ENCODE assay signal across 8 cellular contexts in the genomic region with DNA sequence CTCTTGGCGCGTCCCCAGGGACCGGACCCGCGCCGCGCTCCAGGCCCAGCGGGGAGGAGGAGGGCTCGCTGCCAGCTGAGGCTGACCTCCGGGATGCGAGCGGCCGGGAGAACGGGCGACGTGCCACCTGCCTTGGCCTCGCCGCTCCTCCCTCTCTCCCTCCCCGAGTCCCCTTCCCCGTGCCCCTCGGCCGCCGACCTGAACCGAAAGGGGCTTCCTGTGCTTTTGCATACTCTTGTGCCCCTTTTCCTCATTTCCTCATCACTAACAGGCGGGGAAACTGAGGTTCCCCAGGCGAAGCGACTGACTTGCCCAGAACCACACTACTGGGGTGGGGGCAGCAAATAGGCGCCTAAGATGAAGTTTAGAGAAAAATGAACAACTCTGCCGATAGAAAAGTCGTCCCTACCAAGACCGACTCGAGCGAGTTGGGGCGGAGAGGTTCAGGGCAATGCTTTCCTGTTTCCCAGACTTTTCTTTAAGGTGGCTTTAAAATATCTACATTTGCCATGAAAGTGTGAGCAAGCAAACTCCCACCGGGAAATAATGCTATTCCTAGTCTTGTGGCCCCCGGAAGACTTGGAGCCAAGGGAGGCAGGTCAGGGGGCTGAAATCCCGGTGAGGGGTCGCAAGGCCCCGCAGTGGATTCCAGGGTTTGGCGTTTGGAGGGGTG. TPM values are rescaled to one million over a fixed set of nuclear protein-coding genes. Genes with fewer than 3 reads are reported as not detected.
DNase-seq lines count a peak whose midpoint lies in the region; ATAC-seq and TF ChIP-seq lines count a peak whose summit lies in the region.

No MANE protein-coding gene starts in this region.

- peak overlapping the region; percentile 99 for H3K27ac Mint-ChIP-seq in activated T-helper 17 cell treated with anti-CD3 and anti-CD28 coated beads, Interleukin-2, amount 50 U/mL, for 72 hours

- H3K4me1 Mint-ChIP-seq in activated T-helper 17 cell treated with anti-CD3 and anti-CD28 coated beads, Interleukin-2, amount 50 U/mL, for 72 hours = peaks cover 32% of the 10 kb centered on the region

- intact Hi-C loops in left ventricle myocardium inferior (cut with micrococcal nuclease) = loop anchor here (2.0 to 10.0 kb wide), 2 partner anchors 97 to 163 kb away; no protein-coding TSS in a partner anchor

- peak overlapping the region; percentile 99 for H3K9ac ChIP-seq in KMS-11

- H3K27me3 Mint-ChIP-seq in activated T-helper 17 cell treated with anti-CD3 and anti-CD28 coated beads, Interleukin-2, amount 50 U/mL, for 72 hours = no peaks in the 10 kb centered on the region

- H3K4me1 ChIP-seq in KMS-11 (ENCODE audit: low read depth, poor library complexity, severe bottlenecking) = peaks cover 43% of the 10 kb centered on the region
- peaks cover 59% of the 10 kb centered on the region for H3K4me1 ChIP-seq in left ventricle myocardium inferior

- H3K9me3 Mint-ChIP-seq in activated T-helper 17 cell treated with anti-CD3 and anti-CD28 coated beads, Interleukin-2, amount 50 U/mL, for 72 hours = no peaks in the 10 kb centered on the region

- peak overlapping the region; percentile 98 for H3K27ac ChIP-seq in KMS-11
- H3K27ac ChIP-seq in left ventricle myocardium inferior (replicated peaks) = peak overlapping the region; percentile 98

- no peak for ATAC-seq in activated T-helper 17 cell treated with anti-CD3 and anti-CD28 coated beads, Interleukin-2, amount 50 U/mL, for 72 hours (replicated peaks)
- no peak for ATAC-seq in HG03432 (IDR thresholded peaks at IDR 0.05; ENCODE audit: unreplicated experiment)

- H3K36me3 ChIP-seq in KMS-11 (ENCODE audit: insufficient read depth) (no peaks in the 10 kb centered on the region), left ventricle myocardium inferior (peaks cover 34% of the 10 kb centered on the region)

- TF ChIP-seq CTCF in KMS-11 (conservative IDR thresholded peaks at IDR 0.05; ENCODE audit: low read depth, low read length) (no peak), left ventricle myocardium inferior (IDR thresholded peaks at IDR 0.05; ENCODE audit: borderline replicate concordance) (no peak)

- H2AFZ ChIP-seq in KMS-11 (ENCODE audit: low read depth) = peak overlapping the region; percentile 64

- H3K4me3 ChIP-seq in KMS-11 (IDR thresholded peaks at IDR 0.05; ENCODE audit: insufficient read depth, low read depth, low read length) = no peak overlapping the region
- peak overlapping the region; percentile 84 for H3K4me3 ChIP-seq in left ventricle myocardium inferior
- H3K4me3 ChIP-seq in skeletal muscle cell (ENCODE audit: low read depth, low read length) = peak overlapping the region; percentile 43

- H3K36me3 Mint-ChIP-seq in activated T-helper 17 cell treated with anti-CD3 and anti-CD28 coated beads, Interleukin-2, amount 50 U/mL, for 72 hours (ENCODE audit: low read depth) = peaks cover 56% of the 10 kb centered on the region

- no peaks in the 10 kb centered on the region for H3K27me3 ChIP-seq in KMS-11 (ENCODE audit: insufficient read depth, low read depth)
- H3K27me3 ChIP-seq in left ventricle myocardium inferior (ENCODE audit: low read depth) = no peaks in the 10 kb centered on the region

- peak; percentile 73 for DNase-seq in DMS53 treated with DMSO at 0.1 percent for 48 hours (lab: John Stamatoyannopoulos, UW; ENCODE audit: unreplicated experiment)
- no peak for DNase-seq in left ventricle myocardium inferior
- DNase-seq in skeletal muscle cell (ENCODE audit: low read depth) = no peak
- no peak for DNase-seq in NCI-H146 treated with DMSO at 0.1 percent for 48 hours (lab: John Stamatoyannopoulos, UW; ENCODE audit: unreplicated experiment)
- no peak for DNase-seq in cortex of kidney (lab: John Stamatoyannopoulos, UW)

- peaks cover 32% of the 10 kb centered on the region for H3K79me2 ChIP-seq in KMS-11 (ENCODE audit: insufficient read depth, low read depth)

- H3K9me3 ChIP-seq in left ventricle myocardium inferior (replicated peaks) = no peaks in the 10 kb centered on the region

- H3K4me2 ChIP-seq in KMS-11 = peak overlapping the region; percentile 77

- 0 out of 2 replicates have a peak, but pooled peaks cover 4% of the 10 kb centered on the region for H4K20me1 ChIP-seq in KMS-11 (ENCODE audit: insufficient read depth)

- H3K4me3 Mint-ChIP-seq in activated T-helper 17 cell treated with anti-CD3 and anti-CD28 coated beads, Interleukin-2, amount 50 U/mL, for 72 hours = peak overlapping the region; percentile 91

RNA-seq across cellular contexts. Expression of a gene that starts 0.6 kb away (rescaled TPM):
- 10 to 100 TPM; 18.3 to 24.6 TPM for total RNA-seq in activated T-helper 17 cell treated with anti-CD3 and anti-CD28 coated beads, Interleukin-2, amount 50 U/mL, for 72 hours
- 85.0 TPM for total RNA-seq in left ventricle myocardium inferior
